In the genomic region with DNA sequence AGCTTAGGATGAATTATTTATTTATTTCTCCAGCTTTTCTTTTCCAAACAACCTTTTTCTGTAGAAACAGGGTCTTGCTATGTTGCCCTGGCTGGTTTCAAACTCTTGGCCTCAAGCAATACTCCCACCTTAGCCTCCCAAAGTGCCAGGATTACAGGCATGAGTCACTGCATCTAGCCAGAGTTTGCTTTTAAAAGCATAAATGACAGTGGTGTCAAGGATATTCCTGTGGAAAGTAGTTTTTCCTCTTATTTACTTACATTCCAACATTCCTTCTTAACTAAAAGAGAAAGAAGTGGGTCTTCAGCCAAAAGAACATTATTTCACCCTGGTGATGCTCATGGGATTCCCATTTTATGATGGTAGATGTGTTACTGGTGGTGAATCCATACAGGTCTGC, we compare ENCODE assay signal across 22 cellular contexts.
DNase-seq lines count a peak whose midpoint lies in the region; ATAC-seq and TF ChIP-seq lines count a peak whose summit lies in the region.
"Had no signal": no experiment of that assay in that cellular context is flagged by ENCODE, and none has a peak within 500 bp of the region (broad histone marks: within the 10 kb centered on the region; RNA-seq: fewer than 3 reads in every experiment).

No MANE protein-coding gene starts in this region.

- peak overlapping the region; percentile 70; the same call in 1 of the 2 replicates for H3K18ac ChIP-seq in IMR-90 (ENCODE audit: low read depth, low read length)

- BruUV-seq in IMR-90 (replicated peaks; lab: Mats Ljungman, UMichigan) = no TSS peak

- H3K4me1 Mint-ChIP-seq in neural progenitor cell (peaks cover 46% of the 10 kb centered on the region), T-helper 17 cell (peaks cover 8% of the 10 kb centered on the region)
- H3K4me1 Mint-ChIP-seq: activated T-helper 17 cell treated with anti-CD3 and anti-CD28 coated beads, Interleukin-2, amount 50 U/mL, for 72 hours had no signal

- no peaks in the 10 kb centered on the region for H4K20me1 ChIP-seq in IMR-90 (ENCODE audit: insufficient read depth, low read length)
- H4K20me1 ChIP-seq in neural progenitor cell (ENCODE audit: low read depth) = no peaks in the 10 kb centered on the region

- no peak overlapping the region for H2AFZ ChIP-seq in IMR-90 (replicated peaks; ENCODE audit: low read length, poor library complexity)
- H2AFZ ChIP-seq in neural progenitor cell (replicated peaks) = no peak overlapping the region

- no peaks in the 10 kb centered on the region; the same call in 1 of the 2 replicates for H3K9me1 ChIP-seq in IMR-90 (ENCODE audit: insufficient read depth, low read length)

- no peak overlapping the region for H4K91ac ChIP-seq in IMR-90 (ENCODE audit: insufficient read depth, low read depth, low read length)

- ATAC-seq in IMR-90 (ENCODE audit: low read depth) = no peak
- ATAC-seq in T-helper 17 cell = no peak
- ATAC-seq in HG02610 (IDR thresholded peaks at IDR 0.05; ENCODE audit: unreplicated experiment) = no peak
- ATAC-seq: activated T-helper 17 cell treated with anti-CD3 and anti-CD28 coated beads, Interleukin-2, amount 50 U/mL, for 72 hours; gastroesophageal sphincter; right cardiac atrium; Right ventricle myocardium inferior had no signal

- H3K4me2 ChIP-seq in IMR-90 (ENCODE audit: low read depth, low read length) (no peak overlapping the region), neural progenitor cell (no peak overlapping the region)

- no peaks in the 10 kb centered on the region for H3K36me3 Mint-ChIP-seq in neural progenitor cell
- no peaks in the 10 kb centered on the region for H3K36me3 Mint-ChIP-seq in T-helper 17 cell (ENCODE audit: low read depth)
- H3K36me3 Mint-ChIP-seq: activated naive CD8-positive, alpha-beta T cell treated with anti-CD3 and anti-CD28 coated beads for 36 hours; CD4-positive, alpha-beta memory T cell had no signal

- POLR2A ChIA-PET in IMR-90 (lab: Charles Lee; ENCODE audit: unreplicated experiment) = interaction anchor here (0.6 kb wide), 1 partner anchor 1187 kb away, joined by 4 read pairs; no protein-coding TSS in a partner anchor

- H3K56ac ChIP-seq in IMR-90 (ENCODE audit: extremely low read depth, insufficient read depth, low read length) = no peak overlapping the region

- CTCF ChIA-PET in IMR-90 (lab: Yijun Ruan, JAX) = no interaction called here

- no peak overlapping the region for H2AK9ac ChIP-seq in IMR-90 (replicated peaks; ENCODE audit: low read depth, low read length, poor library complexity)

- H3K4me1 ChIP-seq in IMR-90 (ENCODE audit: control insufficient read depth, insufficient read depth, low read length) (peaks cover 6% of the 10 kb centered on the region), neural progenitor cell (peaks cover 11% of the 10 kb centered on the region), sigmoid colon (peaks cover 0 to 18% (median 14%) of the 10 kb centered on the region in 4 donors)
- H3K4me1 ChIP-seq: HAP-1 had no signal

- H3K9me3 Mint-ChIP-seq in neural progenitor cell = no peaks in the 10 kb centered on the region
- H3K9me3 Mint-ChIP-seq: activated CD4-positive, alpha-beta T cell treated with anti-CD3 and anti-CD28 coated beads, Interleukin-2, amount 10 ng/mL, durations not matched to agents 7 days and 5 days; activated naive CD8-positive, alpha-beta T cell treated with anti-CD3 and anti-CD28 coated beads for 36 hours; activated T-helper 17 cell treated with anti-CD3 and anti-CD28 coated beads, Interleukin-2, amount 50 U/mL, for 72 hours; CD4-positive, alpha-beta memory T cell had no signal

- in situ Hi-C loops in IMR-90 (cut with MboI; ENCODE audit: low sequenced_read_pairs) = no loop called here

- TF ChIP-seq EP300 in sigmoid colon (IDR thresholded peaks at IDR 0.05) = no peak

- H4K5ac ChIP-seq in IMR-90 (ENCODE audit: low read depth, low read length) = peak overlapping the region; percentile 38

- H3K27me3 Mint-ChIP-seq in neural progenitor cell (ENCODE audit: insufficient read depth, low read depth) (peaks cover 5% of the 10 kb centered on the region), T-helper 17 cell (peaks cover 5% of the 10 kb centered on the region)
- H3K27me3 Mint-ChIP-seq: activated CD4-positive, alpha-beta T cell treated with anti-CD3 and anti-CD28 coated beads, Interleukin-2, amount 10 ng/mL, durations not matched to agents 7 days and 5 days; activated naive CD8-positive, alpha-beta T cell treated with anti-CD3 and anti-CD28 coated beads for 36 hours; activated T-helper 17 cell treated with anti-CD3 and anti-CD28 coated beads, Interleukin-2, amount 50 U/mL, for 72 hours; CD4-positive, alpha-beta memory T cell had no signal

- peak overlapping the region; percentile 99 for H2BK5ac ChIP-seq in IMR-90 (ENCODE audit: low read depth, low read length, poor library complexity, severe bottlenecking)

- no peak for TF ChIP-seq RAD21 in IMR-90 (IDR thresholded peaks at IDR 0.05; ENCODE audit: low read length)

- H3K4ac ChIP-seq in IMR-90 (ENCODE audit: low read depth, low read length) = peak overlapping the region; percentile 100; the same call in 1 of the 2 replicates

- no peak overlapping the region for H3K23ac ChIP-seq in IMR-90 (ENCODE audit: low read depth, low read length)

- H3K79me2 ChIP-seq in neural progenitor cell (ENCODE audit: low read depth) = no peaks in the 10 kb centered on the region

- H3K9me3 ChIP-seq in IMR-90 (ENCODE audit: control insufficient read depth, insufficient read depth, low read length) (no peaks in the 10 kb centered on the region), neural progenitor cell (ENCODE audit: low read depth) (no peaks in the 10 kb centered on the region), T-helper 17 cell (ENCODE audit: control insufficient read depth, low read length, poor library complexity, severe bottlenecking) (no peaks in the 10 kb centered on the region), sigmoid colon (no peaks in the 10 kb centered on the region)
- H3K9me3 ChIP-seq: gastroesophageal sphincter, HAP-1 had no signal

- no peak overlapping the region for H2AK5ac ChIP-seq in IMR-90 (ENCODE audit: low read depth, low read length)

- H3K14ac ChIP-seq in IMR-90 (replicated peaks; ENCODE audit: low read depth, low read length) = no peak overlapping the region

- H3K4me3 Mint-ChIP-seq in neural progenitor cell (no peak overlapping the region), T-helper 17 cell (no peak overlapping the region)
- H3K4me3 Mint-ChIP-seq: activated CD4-positive, alpha-beta T cell treated with anti-CD3 and anti-CD28 coated beads, Interleukin-2, amount 10 ng/mL, durations not matched to agents 7 days and 5 days; activated naive CD8-positive, alpha-beta T cell treated with anti-CD3 and anti-CD28 coated beads for 36 hours; activated T-helper 17 cell treated with anti-CD3 and anti-CD28 coated beads, Interleukin-2, amount 50 U/mL, for 72 hours; CD4-positive, alpha-beta memory T cell had no signal

- DNase-seq in AG10803 (ENCODE audit: low read depth) = peak; percentile 71
- DNase-seq in IMR-90 = peak; percentile 38
- DNase-seq in choroid plexus epithelial cell (ENCODE audit: low read depth) = peak; percentile 17
- no peak for DNase-seq in neural progenitor cell (ENCODE audit: low spot score)
- DNase-seq in T-helper 17 cell = no peak
- no peak for DNase-seq in NCI-H446 treated with DMSO at 0.1 percent for 48 hours (lab: John Stamatoyannopoulos, UW)
- no peak for DNase-seq in sigmoid colon
- DNase-seq: activated CD4-positive, alpha-beta T cell treated with anti-CD3 and anti-CD28 coated beads, Interleukin-2, amount 10 ng/mL, durations not matched to agents 7 days and 5 days; activated naive CD8-positive, alpha-beta T cell treated with anti-CD3 and anti-CD28 coated beads for 36 hours; CD4-positive, alpha-beta memory T cell; dermis blood vessel endothelial cell; MM.1S; NCI-H1436; occipital lobe; right cardiac atrium; T-helper 1 cell had no signal

- H3K27ac ChIP-seq in IMR-90 (ENCODE audit: insufficient read depth, low read length) = peak overlapping the region; percentile 20; the same call in 1 of the 2 replicates
- H3K27ac ChIP-seq in neural progenitor cell = no peak overlapping the region
- no peak overlapping the region for H3K27ac ChIP-seq in sigmoid colon
- H3K27ac ChIP-seq: gastroesophageal sphincter had no signal

- H3K36me3 ChIP-seq in IMR-90 (ENCODE audit: control insufficient read depth, insufficient read depth, low read length) (no peaks in the 10 kb centered on the region), neural progenitor cell (no peaks in the 10 kb centered on the region), sigmoid colon (no peaks in the 10 kb centered on the region)
- H3K36me3 ChIP-seq: gastroesophageal sphincter, HAP-1 had no signal

- H3K79me1 ChIP-seq in IMR-90 (ENCODE audit: low read depth in 1 of 2, low read length in 2 of 2) = no peaks in the 10 kb centered on the region

- intact Hi-C loops in IMR-90 (cut with micrococcal nuclease) = no loop called here
- intact Hi-C loops in sigmoid colon (cut with DNase I) = no loop called here

- 0 out of 3 replicates have a peak overlapping the region, but pooled peaks have one; percentile 23 for H2BK15ac ChIP-seq in IMR-90 (ENCODE audit: low read depth, low read length)

- H2BK120ac ChIP-seq in IMR-90 (ENCODE audit: low read depth, low read length) = peak overlapping the region; percentile 36; the same call in 1 of the 2 replicates

- H3F3A ChIP-seq in neural progenitor cell (ENCODE audit: low read depth) = no peaks in the 10 kb centered on the region

- TF ChIP-seq POLR2A in IMR-90 (IDR thresholded peaks at IDR 0.05; ENCODE audit: low read depth, low read length) (no peak), sigmoid colon (IDR thresholded peaks at IDR 0.05) (no peak)

- H2BK20ac ChIP-seq in IMR-90 (ENCODE audit: low read depth, low read length) = no peak overlapping the region; the same call in 1 of the 2 replicates

- dilution Hi-C loops in IMR-90 (cut with HindIII; ENCODE audit: low sequenced_read_pairs, unreplicated experiment) = no loop called here

- H3K4me3 ChIP-seq in AG10803 (ENCODE audit: low read length) (no peak overlapping the region), IMR-90 (ENCODE audit: insufficient read depth, low read depth, low read length) (no peak overlapping the region), choroid plexus epithelial cell (ENCODE audit: low read depth, low read length) (no peak overlapping the region), neural progenitor cell (no peak overlapping the region), sigmoid colon (no peak overlapping the region)
- H3K4me3 ChIP-seq: gastroesophageal sphincter, HAP-1, lung had no signal

- H3K9ac ChIP-seq in IMR-90 (ENCODE audit: low read depth, low read length) (no peak overlapping the region), neural progenitor cell (no peak overlapping the region)

- peak overlapping the region; percentile 86 for H3K27ac Mint-ChIP-seq in neural progenitor cell
- H3K27ac Mint-ChIP-seq in T-helper 17 cell = no peak overlapping the region
- H3K27ac Mint-ChIP-seq: activated CD4-positive, alpha-beta T cell treated with anti-CD3 and anti-CD28 coated beads, Interleukin-2, amount 10 ng/mL, durations not matched to agents 7 days and 5 days; activated naive CD8-positive, alpha-beta T cell treated with anti-CD3 and anti-CD28 coated beads for 36 hours; activated T-helper 17 cell treated with anti-CD3 and anti-CD28 coated beads, Interleukin-2, amount 50 U/mL, for 72 hours; CD4-positive, alpha-beta memory T cell had no signal

- TF ChIP-seq CTCF in AG10803 (conservative IDR thresholded peaks at IDR 0.05; ENCODE audit: low read length) = no peak
- TF ChIP-seq CTCF in IMR-90 (conservative IDR thresholded peaks at IDR 0.05; ENCODE audit: low read depth, low read length) = no peak
- TF ChIP-seq CTCF in choroid plexus epithelial cell (conservative IDR thresholded peaks at IDR 0.05; ENCODE audit: low read depth, low read length) = no peak
- no peak for TF ChIP-seq CTCF in neural progenitor cell (IDR thresholded peaks at IDR 0.05)
- no peak for TF ChIP-seq CTCF in sigmoid colon (IDR thresholded peaks at IDR 0.05)

- H3K27me3 ChIP-seq in IMR-90 (ENCODE audit: control insufficient read depth, insufficient read depth, low read length) (no peaks in the 10 kb centered on the region), neural progenitor cell (no peaks in the 10 kb centered on the region), sigmoid colon (no peaks in the 10 kb centered on the region)
- H3K27me3 ChIP-seq: gastroesophageal sphincter had no signal

- peak overlapping the region; percentile 71 to 95; a peak in 2 of 4 replicates for H4K8ac ChIP-seq in IMR-90 (ENCODE audit: low read depth in 2 of 2, low read length in 2 of 2)

Comparison
In these comparisons a context has a peak if more than half of its experiments do, and no peak if none do; other contexts are left out.
1. DNase-seq: peak in AG10803 (single experiment), IMR-90 (single experiment) and choroid plexus epithelial cell (single experiment); none in neural progenitor cell (single experiment), T-helper 17 cell (0 of 3), NCI-H446 treated with DMSO at 0.1 percent for 48 hours (single experiment) and sigmoid colon (single experiment).